Comparison of ENCODE assay signal across 9 cellular contexts in the genomic region with DNA sequence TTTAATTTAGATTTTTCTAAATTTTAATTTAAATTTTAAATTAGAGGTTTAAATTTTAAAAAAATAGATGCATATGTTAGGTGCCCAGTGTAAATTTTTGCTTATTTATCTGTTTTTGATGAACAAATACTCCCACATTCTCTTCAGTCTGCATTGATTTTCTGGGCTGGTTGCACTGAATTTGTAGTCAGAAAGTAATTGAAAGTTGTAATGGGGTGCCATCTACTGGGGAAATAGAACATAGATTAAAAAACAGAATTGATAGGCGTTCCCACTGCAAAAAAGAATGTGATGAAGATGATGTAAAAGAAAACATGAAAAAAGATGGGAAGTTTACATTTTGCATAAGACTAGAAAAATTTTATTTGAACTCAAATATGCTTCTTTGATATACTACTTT. TPM values are rescaled to one million over a fixed set of nuclear protein-coding genes. Genes with fewer than 3 reads are reported as not detected.
DNase-seq lines count a peak whose midpoint lies in the region; ATAC-seq and TF ChIP-seq lines count a peak whose summit lies in the region.
"Had no signal": no experiment of that assay in that cellular context is flagged by ENCODE, and none has a peak within 500 bp of the region (broad histone marks: within the 10 kb centered on the region; RNA-seq: fewer than 3 reads in every experiment).

No MANE protein-coding gene starts in this region.

- no peak for TF ChIP-seq POLR2A in erythroblast (IDR thresholded peaks at IDR 0.05; ENCODE audit: low read length)

- H3K36me3 ChIP-seq in DOHH2 (ENCODE audit: control insufficient read depth, low read length) (no peaks in the 10 kb centered on the region), psoas muscle (ENCODE audit: insufficient read depth in 1 of 2, low read depth in 1 of 2) (no peaks in the 10 kb centered on the region)

- H3K27me3 Mint-ChIP-seq in stimulated activated naive B cell treated with anti-CD40 and anti-IgM and Interleukin-4, amounts not matched to agents 10 μg/mL and 1 μg/mL and 100 μg/mL, for 72 hours: peaks cover 3 to 7% of the 10 kb centered on the region in 2 donors

- no peaks in the 10 kb centered on the region for H3K36me3 Mint-ChIP-seq in stimulated activated naive B cell treated with anti-CD40 and anti-IgM and Interleukin-4, amounts not matched to agents 10 μg/mL and 1 μg/mL and 100 μg/mL, for 72 hours
- H3K36me3 Mint-ChIP-seq: naive B cell had no signal

- no peaks in the 10 kb centered on the region for H4K20me1 ChIP-seq in DOHH2 (ENCODE audit: control insufficient read depth, insufficient read depth, low read depth, low read length)

- DNase-seq in HS-5 (ENCODE audit: low read depth): peak; percentile 23
- DNase-seq in OCI-M1 (lab: John Stamatoyannopoulos, UW): peak; percentile 75
- DNase-seq in erythroblast (lab: John Stamatoyannopoulos, UW): peak; percentile 17 to 53
- no peak for DNase-seq in psoas muscle
- DNase-seq in activated CD4-positive, alpha-beta T cell treated with anti-CD3 and anti-CD28 coated beads, Interleukin-2, amount 50 U/mL, for 48 hours: no peak
- DNase-seq in stimulated activated naive B cell treated with anti-CD40 and anti-IgM and Interleukin-4, amounts not matched to agents 10 μg/mL and 1 μg/mL and 100 μg/mL, for 72 hours: no peak
- DNase-seq: naive B cell had no signal

- no peak overlapping the region for H3K27ac ChIP-seq in DOHH2 (ENCODE audit: low read depth, low read length)
- H3K27ac ChIP-seq in psoas muscle: no peak overlapping the region

- no peak overlapping the region for H3K4me2 ChIP-seq in DOHH2 (ENCODE audit: low read length)

- ATAC-seq in psoas muscle: no peak
- ATAC-seq in HG03354 (IDR thresholded peaks at IDR 0.05; ENCODE audit: poor library complexity, severe bottlenecking, unreplicated experiment): no peak
- no peak for ATAC-seq in stimulated activated naive B cell treated with anti-CD40 and anti-IgM and Interleukin-4, amounts not matched to agents 10 μg/mL and 1 μg/mL and 100 μg/mL, for 72 hours (replicated peaks)

- no peak overlapping the region for H3K27ac Mint-ChIP-seq in stimulated activated naive B cell treated with anti-CD40 and anti-IgM and Interleukin-4, amounts not matched to agents 10 μg/mL and 1 μg/mL and 100 μg/mL, for 72 hours
- H3K27ac Mint-ChIP-seq: naive B cell had no signal

- WGBS in psoas muscle, 3 donors: 1 to 9% (median 7%) methylated on average over 1 of the region's 1 CpG

- H3K9me3 ChIP-seq in DOHH2 (ENCODE audit: control insufficient read depth, insufficient read depth, low read length) (no peaks in the 10 kb centered on the region), psoas muscle (no peaks in the 10 kb centered on the region)

- no peaks in the 10 kb centered on the region for H3F3A ChIP-seq in DOHH2 (ENCODE audit: control insufficient read depth, insufficient read depth)

- TF ChIP-seq CTCF in DOHH2 (IDR thresholded peaks at IDR 0.05; ENCODE audit: low read depth, low read length, poor library complexity, severe bottlenecking) (peak; percentile 54), psoas muscle (IDR thresholded peaks at IDR 0.05) (peak; percentile 36)

- no peaks in the 10 kb centered on the region for H3K9me2 ChIP-seq in DOHH2 (replicated peaks; ENCODE audit: control insufficient read depth, low read length)

- H3K27me3 ChIP-seq in DOHH2 (ENCODE audit: control insufficient read depth, low read length): no peaks in the 10 kb centered on the region
- no peaks in the 10 kb centered on the region for H3K27me3 ChIP-seq in psoas muscle (ENCODE audit: insufficient read depth in 3 of 3, low read length in 2 of 3)

- no peaks in the 10 kb centered on the region for H3K4me1 Mint-ChIP-seq in stimulated activated naive B cell treated with anti-CD40 and anti-IgM and Interleukin-4, amounts not matched to agents 10 μg/mL and 1 μg/mL and 100 μg/mL, for 72 hours
- H3K4me1 Mint-ChIP-seq: naive B cell had no signal

- H3K79me2 ChIP-seq in DOHH2 (ENCODE audit: control insufficient read depth, low read length): no peaks in the 10 kb centered on the region

- H3K4me3 ChIP-seq in DOHH2 (ENCODE audit: low read length) (no peak overlapping the region), psoas muscle (no peak overlapping the region)

- H3K4me1 ChIP-seq in DOHH2 (ENCODE audit: control insufficient read depth, low read length) (no peaks in the 10 kb centered on the region), psoas muscle (no peaks in the 10 kb centered on the region)

- H3K4me3 Mint-ChIP-seq in stimulated activated naive B cell treated with anti-CD40 and anti-IgM and Interleukin-4, amounts not matched to agents 10 μg/mL and 1 μg/mL and 100 μg/mL, for 72 hours: no peak overlapping the region
- H3K4me3 Mint-ChIP-seq: naive B cell had no signal

- intact Hi-C loops in psoas muscle (cut with DNase I): loop anchor here (2.0 to 5.0 kb wide), 2 partner anchors 413 to 415 kb away; no protein-coding TSS in a partner anchor

- no peaks in the 10 kb centered on the region for H3K9me3 Mint-ChIP-seq in stimulated activated naive B cell treated with anti-CD40 and anti-IgM and Interleukin-4, amounts not matched to agents 10 μg/mL and 1 μg/mL and 100 μg/mL, for 72 hours

RNA-seq across cellular contexts. Expression of gene CCDC85A, which starts 51.7 kb away (rescaled TPM):
- 1 to 10 TPM; 1.8 to 5.6 (median 2.9) TPM for total RNA-seq in psoas muscle
- 1 to 10 TPM; 1.8 to 1.9 (median 1.8) TPM for polyA plus RNA-seq in psoas muscle

Comparison
In these comparisons a context has a peak if more than half of its experiments do, and no peak if none do; other contexts are left out.
1. DNase-seq: peak in HS-5 (single experiment), OCI-M1 (single experiment) and erythroblast (2 of 2); none in psoas muscle (0 of 2), activated CD4-positive, alpha-beta T cell treated with anti-CD3 and anti-CD28 coated beads, Interleukin-2, amount 50 U/mL, for 48 hours (0 of 2) and stimulated activated naive B cell treated with anti-CD40 and anti-IgM and Interleukin-4, amounts not matched to agents 10 μg/mL and 1 μg/mL and 100 μg/mL, for 72 hours (single experiment).